ENCODE assay signal across 22 cellular contexts in the genomic region with DNA sequence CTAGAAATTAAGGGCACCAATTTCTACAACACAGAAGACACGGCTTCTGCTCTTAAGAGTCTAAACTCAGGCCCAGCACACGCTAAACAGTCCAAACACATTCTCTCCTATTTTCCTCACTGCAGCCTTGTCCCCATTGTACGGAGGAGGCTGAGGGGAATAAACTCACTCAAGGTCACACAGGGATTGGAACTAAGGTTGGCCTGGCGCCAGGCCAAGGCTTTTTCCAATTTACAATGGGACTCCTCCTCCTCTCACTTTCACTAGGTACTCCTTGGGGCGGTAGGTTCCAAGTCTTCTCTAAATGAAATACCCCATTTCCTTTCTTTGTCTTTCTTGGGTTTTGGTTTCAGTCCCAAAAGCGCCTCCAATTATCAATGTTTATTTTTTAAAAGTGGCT. TPM values are rescaled to one million over a fixed set of nuclear protein-coding genes. Genes with fewer than 3 reads are reported as not detected.
"Had no signal": no experiment of that assay in that cellular context is flagged by ENCODE, and none has a peak within 500 bp of the region (broad histone marks: within the 10 kb centered on the region; RNA-seq: fewer than 3 reads in every experiment).

No MANE protein-coding gene starts in this region.

- H3K9ac ChIP-seq: neural progenitor cell had no signal

- H2AFZ ChIP-seq: neural progenitor cell had no signal

- H3K36me3 ChIP-seq: esophagus muscularis mucosa, heart left ventricle, left lung, neural progenitor cell, transverse colon, uterus had no signal

- H3K27me3 ChIP-seq: foreskin keratinocyte, uterus had no signal

- H3K4me3 ChIP-seq: esophagus muscularis mucosa, heart left ventricle, left lung, lung, neural progenitor cell, transverse colon, uterus had no signal

- H3K4me1 ChIP-seq: esophagus muscularis mucosa, foreskin keratinocyte, heart left ventricle, left lung, transverse colon, uterus had no signal

- H3K4me2 ChIP-seq: neural progenitor cell had no signal

- H3K27ac ChIP-seq: esophagus muscularis mucosa, foreskin keratinocyte, heart left ventricle, left lung, neural progenitor cell, transverse colon, uterus had no signal

- DNase-seq: activated CD4-positive, alpha-beta T cell treated with anti-CD3 and anti-CD28 coated beads for 36 hours; activated CD4-positive, alpha-beta T cell treated with anti-CD3 and anti-CD28 coated beads, Interleukin-2, amount 50 U/mL, for 4 hours; activated CD4-positive, CD25-positive, alpha-beta regulatory T cell; activated CD8-positive, alpha-beta memory T cell treated with anti-CD3 and anti-CD28 coated beads for 24 hours; activated gamma-delta T cell treated with Interleukin-2 at 50 U/mL for 16 hours; activated naive CD4-positive, alpha-beta T cell treated with anti-CD3 and anti-CD28 coated beads, Interleukin-2, amount 50 U/mL, for 16 hours; amniotic stem cell; central memory CD4-positive, alpha-beta T cell; foreskin keratinocyte; heart left ventricle; left lung; natural killer cell; right cardiac atrium; stimulated activated CD4-positive, alpha-beta T cell treated with anti-CD3 and anti-CD28 coated beads, Interleukin-2, amount 100 ng/mL, for 48 hours; stimulated activated naive CD4-positive, alpha-beta T cell treated with Interleukin-2 at 50 U/mL for 16 hours; transverse colon; uterus had no signal

- H3K9me3 ChIP-seq: transverse colon, uterus had no signal

- ATAC-seq: activated CD4-positive, alpha-beta T cell treated with anti-CD3 and anti-CD28 coated beads for 36 hours; foreskin keratinocyte; heart left ventricle; left lung; natural killer cell; right cardiac atrium had no signal

RNA-seq across cellular contexts. Expression of a gene that starts 48.7 kb away (rescaled TPM):
- total RNA-seq: activated CD4-positive, alpha-beta T cell treated with anti-CD3 and anti-CD28 coated beads for 36 hours; activated T-helper 1 cell treated with anti-CD3 and anti-CD28 coated beads, Interleukin-12 subunit alpha, Interleukin-12 subunit beta, Interleukin-2, Interleukin-4 antibody, amounts not matched to agents 30 ng/mL and 10 ng/mL and 1 ng/mL, durations not matched to agents 14 hours and 24 hours and 36 hours; foreskin keratinocyte; mononuclear cell; natural killer cell had no signal
- polyA plus RNA-seq: foreskin keratinocyte had no signal
